Comparison of ENCODE assay signal across 9 cellular contexts in genomic region chr11:62788991-62789390, GRCh38. TPM values are rescaled to one million over a fixed set of nuclear protein-coding genes. Genes with fewer than 3 reads are reported as not detected.
A peak's percentile ranks its signal among the peaks of the same experiment; 100 is the strongest.
DNase-seq lines count a peak whose midpoint lies in the region; ATAC-seq lines count a peak whose summit lies in the region.
"Had no signal": no experiment of that assay in that cellular context is flagged by ENCODE, and none has a peak within 500 bp of the region (broad histone marks: within the 10 kb centered on the region; RNA-seq: fewer than 3 reads in every experiment).

No MANE protein-coding gene starts in this region.

- WGBS in GM23248 (ENCODE audit: low coverage in 1 of 2, low lambda C conversion rate in 2 of 2, missing lambda C conversion rate in 2 of 2), 2 experiments, result 72 to 74% methylated on average over 5 of the region's 5 CpGs
- WGBS in mesendoderm (ENCODE audit: extremely low coverage, insufficient coverage, low lambda C conversion rate), result no CpG with 5 or more reads among the region's 5 CpGs

- POLR2A ChIA-PET in activated CD8-positive, alpha-beta T cell treated with anti-CD3 and anti-CD28 coated beads, Interleukin-2, amount 10 ng/mL, durations not matched to agents 7 days and 5 days (lab: Charles Lee), result interaction anchor here (0.6 to 7.8 kb wide), 12 partner anchors 13 to 124 kb away, joined by 3 to 190 read pairs (median 9); partner anchors contain the start of genes C11orf98, CSKMT, HNRNPUL2 and NXF1

- H3K4me2 ChIP-seq in BLaER1 treated with 17β-estradiol and CSF1 and Interleukin-3, amounts not matched to agents 10 nM and 100 nM, result peak overlapping the region; percentile 77 to 98 (median 95); a peak in 20 of 22 replicates
- H3K4me2 ChIP-seq in GM23248 (ENCODE audit: unreplicated experiment) (peak overlapping the region; percentile 82), mesendoderm (ENCODE audit: low read length) (no peak overlapping the region)

- 0 out of 22 replicates have a peak overlapping the region, but pooled peaks of 1 of the 11 experiments have one; percentile 0 for H3K27ac ChIP-seq in BLaER1 treated with 17β-estradiol and CSF1 and Interleukin-3, amounts not matched to agents 10 nM and 100 nM
- H3K27ac ChIP-seq in GM23248 (peak overlapping the region; percentile 95), mesendoderm (ENCODE audit: low read depth, low read length) (no peak overlapping the region)

- CTCF ChIA-PET in activated CD8-positive, alpha-beta T cell treated with anti-CD3 and anti-CD28 coated beads, Interleukin-2, amount 10 ng/mL, durations not matched to agents 7 days and 5 days (lab: Charles Lee), result interaction anchor here (0.9 to 7.9 kb wide), 9 partner anchors 16 to 108 kb away, joined by 3 to 144 read pairs (median 7); partner anchors contain the start of genes HNRNPUL2, SLC3A2, STX5 and TAF6L

- no peaks in the 10 kb centered on the region for H3K27me3 Mint-ChIP-seq in activated CD8-positive, alpha-beta T cell treated with anti-CD3 and anti-CD28 coated beads, Interleukin-2, amount 10 ng/mL, durations not matched to agents 7 days and 5 days (ENCODE audit: low read depth)

- no peak for ATAC-seq in activated CD8-positive, alpha-beta T cell treated with anti-CD3 and anti-CD28 coated beads, Interleukin-2, amount 10 ng/mL, durations not matched to agents 7 days and 5 days
- ATAC-seq in HG02763 (IDR thresholded peaks at IDR 0.05; ENCODE audit: unreplicated experiment) (no peak), GM21360 (IDR thresholded peaks at IDR 0.05; ENCODE audit: unreplicated experiment) (no peak)

- H2BK5ac ChIP-seq in mesendoderm (ENCODE audit: low read length), result no peak overlapping the region

- peak overlapping the region; percentile 57 for H3K56ac ChIP-seq in mesendoderm (ENCODE audit: low read length)

- peaks cover 67% of the 10 kb centered on the region for H3K36me3 Mint-ChIP-seq in activated CD8-positive, alpha-beta T cell treated with anti-CD3 and anti-CD28 coated beads, Interleukin-2, amount 10 ng/mL, durations not matched to agents 7 days and 5 days (ENCODE audit: low read depth)

- peaks cover 37 to 70% (median 61%) of the 10 kb centered on the region in 11 experiments for H3K36me3 ChIP-seq in BLaER1 treated with 17β-estradiol and CSF1 and Interleukin-3, amounts not matched to agents 10 nM and 100 nM
- H3K36me3 ChIP-seq in GM23248 (ENCODE audit: low read depth) (peaks cover 10% of the 10 kb centered on the region; the same call in 1 of the 2 replicates), mesendoderm (ENCODE audit: control insufficient read depth, insufficient read depth, low read length) (peaks cover 10% of the 10 kb centered on the region)

- H3K79me2 ChIP-seq in GM23248 (ENCODE audit: insufficient read depth) (peaks cover 52% of the 10 kb centered on the region), mesendoderm (ENCODE audit: control insufficient read depth, insufficient read depth, low read length) (peaks cover 28% of the 10 kb centered on the region)

- no peak overlapping the region for H2BK120ac ChIP-seq in mesendoderm (ENCODE audit: low read depth, low read length)

- peaks cover 16% of the 10 kb centered on the region for H3K79me1 ChIP-seq in mesendoderm (ENCODE audit: low read length)

- peaks cover 45% of the 10 kb centered on the region for H3F3A ChIP-seq in GM23248 (ENCODE audit: insufficient read depth)

- H2AFZ ChIP-seq in GM23248, result no peak overlapping the region

- no peak overlapping the region for H3K4ac ChIP-seq in mesendoderm (ENCODE audit: low read depth, low read length)

- in situ Hi-C loops in GM23248 (cut with MboI), result no loop called here

- peaks cover 47 to 62% (median 58%) of the 10 kb centered on the region in 10 experiments for H3K4me1 ChIP-seq in BLaER1 treated with 17β-estradiol and CSF1 and Interleukin-3, amounts not matched to agents 10 nM and 100 nM
- H3K4me1 ChIP-seq in GM23248 (ENCODE audit: insufficient read depth) (peaks cover 44% of the 10 kb centered on the region), mesendoderm (ENCODE audit: control insufficient read depth, low read depth, low read length) (peaks cover 5% of the 10 kb centered on the region)

- no peaks in the 10 kb centered on the region for H3K9me3 ChIP-seq in BLaER1 treated with 17β-estradiol and CSF1 and Interleukin-3, amounts not matched to agents 10 nM and 100 nM (replicated peaks in 1 of 11)
- H3K9me3 ChIP-seq in GM23248 (ENCODE audit: low read depth), result no peaks in the 10 kb centered on the region

- H2BK15ac ChIP-seq in mesendoderm (replicated peaks; ENCODE audit: low read depth), result no peak overlapping the region

- no peaks in the 10 kb centered on the region for H3K9me3 Mint-ChIP-seq in activated CD8-positive, alpha-beta T cell treated with anti-CD3 and anti-CD28 coated beads, Interleukin-2, amount 10 ng/mL, durations not matched to agents 7 days and 5 days (ENCODE audit: insufficient read depth)

- no peak overlapping the region for H3K23ac ChIP-seq in mesendoderm (ENCODE audit: low read length)

- H3K27ac Mint-ChIP-seq in activated CD8-positive, alpha-beta T cell treated with anti-CD3 and anti-CD28 coated beads, Interleukin-2, amount 10 ng/mL, durations not matched to agents 7 days and 5 days, result peak overlapping the region; percentile 98

- H2AK5ac ChIP-seq in mesendoderm (ENCODE audit: low read length), result no peak overlapping the region

- H4K8ac ChIP-seq in mesendoderm (ENCODE audit: low read depth, low read length), result no peak overlapping the region

- no peaks in the 10 kb centered on the region for H3K27me3 ChIP-seq in BLaER1 treated with 17β-estradiol and CSF1 and Interleukin-3, amounts not matched to agents 10 nM and 100 nM
- H3K27me3 ChIP-seq in GM23248 (replicated peaks; ENCODE audit: insufficient read depth) (no peaks in the 10 kb centered on the region), mesendoderm (ENCODE audit: insufficient read depth, low read length, poor library complexity) (no peaks in the 10 kb centered on the region)

- H3K4me1 Mint-ChIP-seq in activated CD8-positive, alpha-beta T cell treated with anti-CD3 and anti-CD28 coated beads, Interleukin-2, amount 10 ng/mL, durations not matched to agents 7 days and 5 days (ENCODE audit: low read depth), result peaks cover 54% of the 10 kb centered on the region

- H3K18ac ChIP-seq in mesendoderm (ENCODE audit: low read length), result no peak overlapping the region

- DNase-seq in GM23248 (no peak), mesendoderm (peak; percentile 55), cerebellar nuclear complex (lab: John Stamatoyannopoulos, UW) (no peak)
- DNase-seq in activated CD8-positive, alpha-beta T cell treated with anti-CD3 and anti-CD28 coated beads, Interleukin-2, amount 10 ng/mL, durations not matched to agents 7 days and 5 days, result no peak
- DNase-seq in activated CD8-positive, alpha-beta memory T cell treated with anti-CD3 and anti-CD28 coated beads, Interleukin-2, amount 50 U/mL, for 48 hours, result no peak
- DNase-seq: GDM1 had no signal

- H3K4me3 Mint-ChIP-seq in activated CD8-positive, alpha-beta T cell treated with anti-CD3 and anti-CD28 coated beads, Interleukin-2, amount 10 ng/mL, durations not matched to agents 7 days and 5 days, result peak overlapping the region; percentile 96

- H3K9me2 ChIP-seq in GM23248 (ENCODE audit: insufficient read depth), result no peaks in the 10 kb centered on the region

- no peak overlapping the region for H4K5ac ChIP-seq in mesendoderm (ENCODE audit: low read length)

- H3K4me3 ChIP-seq in BLaER1 treated with 17β-estradiol and CSF1 and Interleukin-3, amounts not matched to agents 10 nM and 100 nM, result peak overlapping the region in 2 of 10 experiments; percentile 94 to 96; a peak in 2 of 20 replicates
- H3K4me3 ChIP-seq in GM23248 (no peak overlapping the region), mesendoderm (ENCODE audit: low read length) (no peak overlapping the region)

- peak overlapping the region; percentile 7 to 97 (median 94); a peak in 13 of 22 replicates for H3K9ac ChIP-seq in BLaER1 treated with 17β-estradiol and CSF1 and Interleukin-3, amounts not matched to agents 10 nM and 100 nM
- peak overlapping the region; percentile 15; the same call in 1 of the 2 replicates for H3K9ac ChIP-seq in GM23248
- H3K9ac ChIP-seq in mesendoderm (ENCODE audit: low read length), result no peak overlapping the region

- peaks cover 0 to 60% (median 28%) of the 10 kb centered on the region in 11 experiments; a peak in 16 of 22 replicates for H4K20me1 ChIP-seq in BLaER1 treated with 17β-estradiol and CSF1 and Interleukin-3, amounts not matched to agents 10 nM and 100 nM
- no peaks in the 10 kb centered on the region for H4K20me1 ChIP-seq in GM23248 (ENCODE audit: insufficient read depth)

RNA-seq across cellular contexts. Expression of gene TMEM179B, which starts 1.8 kb away (rescaled TPM):
- 73.3 and 151 TPM in 2 replicates for total RNA-seq in GM23248 (2014; rRNA removed; shearing (Covaris generic))
- 140 and 150 TPM in 2 replicates for polyA plus RNA-seq in GM23248 (2016; fragmentation: Nextera tagmentation; extraction: Ambion mirVana)
- total RNA-seq in activated CD8-positive, alpha-beta T cell treated with anti-CD3 and anti-CD28 coated beads, Interleukin-2, amount 10 ng/mL, durations not matched to agents 7 days and 5 days, result 10 to 100 TPM; 37.3 to 40.8 TPM
- 40.5 TPM for polyA plus RNA-seq in mesendoderm (2013, experiment 1 of 2)
- polyA plus RNA-seq in mesendoderm (2013, experiment 2 of 2), result 38.0 TPM

RNA-seq across cellular contexts. Expression of gene TMEM223, which starts 2.8 kb away (rescaled TPM):
- total RNA-seq in GM23248 (2014; rRNA removed; shearing (Covaris generic)), result 32.0 and 33.4 TPM in 2 replicates
- 31.4 and 34.2 TPM in 2 replicates for polyA plus RNA-seq in GM23248 (2016; fragmentation: Nextera tagmentation; extraction: Ambion mirVana)
- total RNA-seq in activated CD8-positive, alpha-beta T cell treated with anti-CD3 and anti-CD28 coated beads, Interleukin-2, amount 10 ng/mL, durations not matched to agents 7 days and 5 days, result 10 to 100 TPM; 20.1 to 20.3 TPM
- 44.2 TPM for polyA plus RNA-seq in mesendoderm (2013, experiment 1 of 2)
- 45.7 TPM for polyA plus RNA-seq in mesendoderm (2013, experiment 2 of 2)

RNA-seq across cellular contexts. Expression of gene NXF1, which starts 16.2 kb away (rescaled TPM):
- total RNA-seq in GM23248 (2014; rRNA removed; shearing (Covaris generic)), result 25.0 and 32.0 TPM in 2 replicates
- polyA plus RNA-seq in GM23248 (2016; fragmentation: Nextera tagmentation; extraction: Ambion mirVana), result 51.1 and 53.3 TPM in 2 replicates
- total RNA-seq in activated CD8-positive, alpha-beta T cell treated with anti-CD3 and anti-CD28 coated beads, Interleukin-2, amount 10 ng/mL, durations not matched to agents 7 days and 5 days, result 100 to 1,000 TPM; 110 to 111 TPM
- polyA plus RNA-seq in mesendoderm (2013, experiment 1 of 2), result 54.5 TPM
- 52.7 TPM for polyA plus RNA-seq in mesendoderm (2013, experiment 2 of 2)

RNA-seq across cellular contexts. Expression of gene TAF6L, which starts 17.8 kb away (rescaled TPM):
- 11.6 and 22.5 TPM in 2 replicates for total RNA-seq in GM23248 (2014; rRNA removed; shearing (Covaris generic))
- 8.2 and 9.1 TPM in 2 replicates for polyA plus RNA-seq in GM23248 (2016; fragmentation: Nextera tagmentation; extraction: Ambion mirVana)
- total RNA-seq in activated CD8-positive, alpha-beta T cell treated with anti-CD3 and anti-CD28 coated beads, Interleukin-2, amount 10 ng/mL, durations not matched to agents 7 days and 5 days, result 10 to 100 TPM; 21.8 to 23.7 TPM
- polyA plus RNA-seq in mesendoderm (2013, experiment 1 of 2), result 10.7 TPM
- polyA plus RNA-seq in mesendoderm (2013, experiment 2 of 2), result 10.4 TPM

RNA-seq across cellular contexts. Expression of gene POLR2G, which starts 27.6 kb away (rescaled TPM):
- 61.2 and 73.3 TPM in 2 replicates for total RNA-seq in GM23248 (2014; rRNA removed; shearing (Covaris generic))
- polyA plus RNA-seq in GM23248 (2016; fragmentation: Nextera tagmentation; extraction: Ambion mirVana), result 154 and 156 TPM in 2 replicates
- 10 to 100 TPM; 89.7 to 96.6 TPM for total RNA-seq in activated CD8-positive, alpha-beta T cell treated with anti-CD3 and anti-CD28 coated beads, Interleukin-2, amount 10 ng/mL, durations not matched to agents 7 days and 5 days
- polyA plus RNA-seq in mesendoderm (2013, experiment 1 of 2), result 132 TPM
- polyA plus RNA-seq in mesendoderm (2013, experiment 2 of 2), result 138 TPM
